ENCODE assay signal across 6 cellular contexts in the genomic region with DNA sequence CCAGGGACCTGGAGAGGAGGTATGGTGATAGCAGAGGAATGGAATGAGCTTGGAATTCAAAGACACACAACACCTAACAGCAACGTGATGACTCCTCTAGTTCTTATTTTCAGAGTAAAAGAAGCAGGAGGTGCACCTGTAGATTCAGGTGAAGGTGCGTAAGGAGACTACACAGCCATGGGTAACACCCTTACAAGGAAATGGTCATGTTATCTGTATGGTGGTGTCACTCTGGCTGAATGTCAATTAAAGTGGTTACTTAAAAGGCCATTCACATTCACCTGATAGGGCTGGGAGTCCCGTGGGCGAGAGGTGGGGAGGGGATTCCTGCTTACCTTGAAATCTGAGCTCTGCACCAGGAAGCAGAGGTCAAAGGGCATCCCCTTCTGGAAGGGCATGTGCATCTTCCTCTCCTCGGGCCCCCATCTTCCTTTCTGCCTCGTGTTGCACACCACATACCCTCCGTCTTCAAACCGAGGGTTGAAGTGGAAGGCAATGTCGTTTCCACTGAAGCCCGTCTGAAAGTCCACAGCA. TPM values are rescaled to one million over a fixed set of nuclear protein-coding genes. Genes with fewer than 3 reads are reported as not detected.
"Had no signal": no experiment of that assay in that cellular context is flagged by ENCODE, and none has a peak within 500 bp of the region (broad histone marks: within the 10 kb centered on the region; RNA-seq: fewer than 3 reads in every experiment).

No MANE protein-coding gene starts in this region.

RNA-seq across cellular contexts. Expression of a gene that starts 9.4 kb away (rescaled TPM):
- total RNA-seq: activated CD4-positive, alpha-beta memory T cell treated with anti-CD3 and anti-CD28 coated beads, Interleukin-2, amount 10 ng/mL, durations not matched to agents 7 days and 5 days; activated CD4-positive, alpha-beta T cell treated with anti-CD3 and anti-CD28 coated beads for 36 hours; activated T-helper 2 cell treated with anti-CD3 and anti-CD28 coated beads, Interferon-gamma antibody, Interleukin-2, Interleukin-4, amounts not matched to agents 10 μg/mL and 5 μg/mL and 100 μg/mL, durations not matched to agents 14 hours and 24 hours and 36 hours; ascending aorta; cardiac septum; cerebellum had no signal
